In genomic region chr5:177612215-177612673, GRCh38 we compare ENCODE assay signal across 25 cellular contexts. TPM values are rescaled to one million over a fixed set of nuclear protein-coding genes. Genes with fewer than 3 reads are reported as not detected.
DNase-seq lines count a peak whose midpoint lies in the region; ATAC-seq and TF ChIP-seq lines count a peak whose summit lies in the region.
"Had no signal": no experiment of that assay in that cellular context is flagged by ENCODE, and none has a peak within 500 bp of the region (broad histone marks: within the 10 kb centered on the region; RNA-seq: fewer than 3 reads in every experiment).

No MANE protein-coding gene starts in this region.

- no peak overlapping the region for H3K4me3 Mint-ChIP-seq in stimulated activated naive CD8-positive, alpha-beta T cell treated with anti-CD3 and anti-CD28 coated beads, Interleukin-15, Interleukin-2, amounts not matched to agents 100 ng/mL and 50 ng/mL, for 24 hours
- H3K4me3 Mint-ChIP-seq in stimulated activated naive CD8-positive, alpha-beta T cell treated with anti-CD3 and anti-CD28 coated beads, Interleukin-15, amount 100 ng/mL, for 72 hours, result no peak overlapping the region
- H3K4me3 Mint-ChIP-seq in IgD-negative memory B cell, result no peak overlapping the region
- H3K4me3 Mint-ChIP-seq: activated CD8-positive, alpha-beta memory T cell treated with anti-CD3 and anti-CD28 coated beads, Interleukin-2, amount 10 ng/mL, durations not matched to agents 7 days and 5 days; CD8-positive, alpha-beta memory T cell; memory B cell had no signal

- DNase-seq in stimulated activated naive CD8-positive, alpha-beta T cell treated with anti-CD3 and anti-CD28 coated beads, Interleukin-15, amount 100 ng/mL, for 72 hours, result no peak
- peak; percentile 70 for DNase-seq in esophagus muscularis mucosa (ENCODE audit: extremely low spot score)
- DNase-seq: activated CD4-positive, CD25-positive, alpha-beta regulatory T cell treated with anti-CD3 and anti-CD28 coated beads, Interleukin-2, amount 50 U/mL, for 72 hours; activated CD8-positive, alpha-beta memory T cell treated with anti-CD3 and anti-CD28 coated beads, Interleukin-2, amount 10 ng/mL, durations not matched to agents 7 days and 5 days; adrenal gland; brain microvascular endothelial cell; CD8-positive, alpha-beta memory T cell; DMS153; esophagus squamous epithelium; left colon; NCI-H1092; NCI-H187 treated with DMSO at 0.1 percent for 48 hours; NCI-H526 treated with DMSO at 0.1 percent for 48 hours; retina; spleen; stimulated activated CD4-positive, alpha-beta T cell treated with anti-CD3 and anti-CD28 coated beads, Interleukin-4, amount 100 ng/mL, for 1 hour; stimulated activated naive CD4-positive, alpha-beta T cell treated with Interleukin-2 at 50 U/mL for 16 hours; T-helper 1 cell; thyroid gland had no signal

- WGBS in esophagus muscularis mucosa, result 79% methylated on average over 6 of the region's 6 CpGs

- no peak overlapping the region for H3K27ac ChIP-seq in esophagus muscularis mucosa (replicated peaks in 1 of 4)
- H3K27ac ChIP-seq: adrenal gland, brain microvascular endothelial cell, esophagus squamous epithelium, spleen, thyroid gland had no signal

- ATAC-seq in stimulated activated naive CD8-positive, alpha-beta T cell treated with anti-CD3 and anti-CD28 coated beads, Interleukin-15, amount 100 ng/mL, for 72 hours, result no peak
- ATAC-seq in GM18907 (IDR thresholded peaks at IDR 0.05; ENCODE audit: unreplicated experiment) (no peak), GM19467 (IDR thresholded peaks at IDR 0.05; ENCODE audit: unreplicated experiment) (no peak), GM18502 (IDR thresholded peaks at IDR 0.05; ENCODE audit: poor library complexity, unreplicated experiment) (no peak)
- ATAC-seq: activated CD8-positive, alpha-beta memory T cell treated with anti-CD3 and anti-CD28 coated beads, Interleukin-2, amount 10 ng/mL, durations not matched to agents 7 days and 5 days; left colon had no signal

- peaks cover 10% of the 10 kb centered on the region for H3K36me3 Mint-ChIP-seq in stimulated activated naive CD8-positive, alpha-beta T cell treated with anti-CD3 and anti-CD28 coated beads, Interleukin-15, Interleukin-2, amounts not matched to agents 100 ng/mL and 50 ng/mL, for 24 hours (ENCODE audit: low read depth)
- H3K36me3 Mint-ChIP-seq in IgD-negative memory B cell, result no peaks in the 10 kb centered on the region
- H3K36me3 Mint-ChIP-seq: memory B cell had no signal

- no peak overlapping the region for H3K4me3 ChIP-seq in esophagus muscularis mucosa
- H3K4me3 ChIP-seq: adrenal gland, esophagus squamous epithelium, spleen, thyroid gland had no signal

- H3K4me1 ChIP-seq in esophagus muscularis mucosa, result peaks cover 1 to 8% (median 7%) of the 10 kb centered on the region in 4 donors

- no peak for TF ChIP-seq EP300 in esophagus muscularis mucosa (IDR thresholded peaks at IDR 0.05)

- no peaks in the 10 kb centered on the region for H3K27me3 ChIP-seq in esophagus muscularis mucosa
- H3K27me3 ChIP-seq: adrenal gland, brain microvascular endothelial cell, esophagus squamous epithelium, spleen, thyroid gland had no signal

- H3K9me3 ChIP-seq in esophagus muscularis mucosa, result no peaks in the 10 kb centered on the region
- H3K9me3 ChIP-seq: adrenal gland, esophagus squamous epithelium, spleen, thyroid gland had no signal

- peaks cover under 1 to 35% (median 3%) of the 10 kb centered on the region in 4 donors for H3K36me3 ChIP-seq in esophagus muscularis mucosa
- H3K36me3 ChIP-seq: thyroid gland had no signal

- no peaks in the 10 kb centered on the region for H3K9me3 Mint-ChIP-seq in stimulated activated naive CD8-positive, alpha-beta T cell treated with anti-CD3 and anti-CD28 coated beads, Interleukin-15, Interleukin-2, amounts not matched to agents 100 ng/mL and 50 ng/mL, for 24 hours
- no peaks in the 10 kb centered on the region for H3K9me3 Mint-ChIP-seq in stimulated activated naive CD8-positive, alpha-beta T cell treated with anti-CD3 and anti-CD28 coated beads, Interleukin-15, amount 100 ng/mL, for 72 hours
- H3K9me3 Mint-ChIP-seq in IgD-negative memory B cell, result no peaks in the 10 kb centered on the region
- H3K9me3 Mint-ChIP-seq: CD8-positive, alpha-beta memory T cell; memory B cell had no signal

- TF ChIP-seq POLR2A in esophagus muscularis mucosa (IDR thresholded peaks at IDR 0.05; ENCODE audit: low read depth), result no peak

- no peaks in the 10 kb centered on the region for H3K4me1 Mint-ChIP-seq in stimulated activated naive CD8-positive, alpha-beta T cell treated with anti-CD3 and anti-CD28 coated beads, Interleukin-15, Interleukin-2, amounts not matched to agents 100 ng/mL and 50 ng/mL, for 24 hours (ENCODE audit: low read depth)
- peaks cover 6% of the 10 kb centered on the region for H3K4me1 Mint-ChIP-seq in stimulated activated naive CD8-positive, alpha-beta T cell treated with anti-CD3 and anti-CD28 coated beads, Interleukin-15, amount 100 ng/mL, for 72 hours
- H3K4me1 Mint-ChIP-seq in IgD-negative memory B cell, result peaks cover 0 to 4% (median 1%) of the 10 kb centered on the region in 3 donors
- H3K4me1 Mint-ChIP-seq: activated CD8-positive, alpha-beta memory T cell treated with anti-CD3 and anti-CD28 coated beads, Interleukin-2, amount 10 ng/mL, durations not matched to agents 7 days and 5 days had no signal

- intact Hi-C loops in esophagus muscularis mucosa (cut with DNase I), result loop anchor here (10.0 kb wide), 1 partner anchor 1577 kb away; no protein-coding TSS in a partner anchor

- no peaks in the 10 kb centered on the region for H3K27me3 Mint-ChIP-seq in stimulated activated naive CD8-positive, alpha-beta T cell treated with anti-CD3 and anti-CD28 coated beads, Interleukin-15, Interleukin-2, amounts not matched to agents 100 ng/mL and 50 ng/mL, for 24 hours
- no peaks in the 10 kb centered on the region for H3K27me3 Mint-ChIP-seq in stimulated activated naive CD8-positive, alpha-beta T cell treated with anti-CD3 and anti-CD28 coated beads, Interleukin-15, amount 100 ng/mL, for 72 hours
- no peaks in the 10 kb centered on the region for H3K27me3 Mint-ChIP-seq in IgD-negative memory B cell
- H3K27me3 Mint-ChIP-seq: activated CD8-positive, alpha-beta memory T cell treated with anti-CD3 and anti-CD28 coated beads, Interleukin-2, amount 10 ng/mL, durations not matched to agents 7 days and 5 days; CD8-positive, alpha-beta memory T cell; memory B cell had no signal

- H3K27ac Mint-ChIP-seq in stimulated activated naive CD8-positive, alpha-beta T cell treated with anti-CD3 and anti-CD28 coated beads, Interleukin-15, Interleukin-2, amounts not matched to agents 100 ng/mL and 50 ng/mL, for 24 hours, result peak overlapping the region; percentile 68
- no peak overlapping the region for H3K27ac Mint-ChIP-seq in stimulated activated naive CD8-positive, alpha-beta T cell treated with anti-CD3 and anti-CD28 coated beads, Interleukin-15, amount 100 ng/mL, for 72 hours
- H3K27ac Mint-ChIP-seq in IgD-negative memory B cell, result peak overlapping the region in 2 of 3 donors; percentile 14
- H3K27ac Mint-ChIP-seq: activated CD8-positive, alpha-beta memory T cell treated with anti-CD3 and anti-CD28 coated beads, Interleukin-2, amount 10 ng/mL, durations not matched to agents 7 days and 5 days had no signal

- no peak for TF ChIP-seq CTCF in esophagus muscularis mucosa (IDR thresholded peaks at IDR 0.05)

RNA-seq across cellular contexts. Expression of gene B4GALT7, which starts 12.3 kb away (rescaled TPM):
- 26.4 TPM for polyA plus RNA-seq in IgD-negative memory B cell
- 10 to 100 TPM; 14.3 to 17.9 (median 16.9) TPM for total RNA-seq in esophagus muscularis mucosa

RNA-seq across cellular contexts. Expression of gene TMED9, which starts 20.2 kb away (rescaled TPM):
- 96.6 TPM for polyA plus RNA-seq in IgD-negative memory B cell
- 10 to 100 TPM; 47.3 to 75.7 (median 62.3) TPM for total RNA-seq in esophagus muscularis mucosa

RNA-seq across cellular contexts. Expression of gene FAM193B, which starts 57.9 kb away (rescaled TPM):
- polyA plus RNA-seq in IgD-negative memory B cell, result 4.5 TPM
- total RNA-seq in esophagus muscularis mucosa, result 10 to 100 TPM; 24.4 to 65.6 (median 50.7) TPM

Comparison
In these comparisons a context has a peak if more than half of its experiments do, and no peak if none do; other contexts are left out.
1. H3K27ac Mint-ChIP-seq: peak in stimulated activated naive CD8-positive, alpha-beta T cell treated with anti-CD3 and anti-CD28 coated beads, Interleukin-15, Interleukin-2, amounts not matched to agents 100 ng/mL and 50 ng/mL, for 24 hours (single experiment) and IgD-negative memory B cell (2 of 3); none in stimulated activated naive CD8-positive, alpha-beta T cell treated with anti-CD3 and anti-CD28 coated beads, Interleukin-15, amount 100 ng/mL, for 72 hours (0 of 2).